Comparison of ENCODE assay signal across 1 cellular context in the genomic region with DNA sequence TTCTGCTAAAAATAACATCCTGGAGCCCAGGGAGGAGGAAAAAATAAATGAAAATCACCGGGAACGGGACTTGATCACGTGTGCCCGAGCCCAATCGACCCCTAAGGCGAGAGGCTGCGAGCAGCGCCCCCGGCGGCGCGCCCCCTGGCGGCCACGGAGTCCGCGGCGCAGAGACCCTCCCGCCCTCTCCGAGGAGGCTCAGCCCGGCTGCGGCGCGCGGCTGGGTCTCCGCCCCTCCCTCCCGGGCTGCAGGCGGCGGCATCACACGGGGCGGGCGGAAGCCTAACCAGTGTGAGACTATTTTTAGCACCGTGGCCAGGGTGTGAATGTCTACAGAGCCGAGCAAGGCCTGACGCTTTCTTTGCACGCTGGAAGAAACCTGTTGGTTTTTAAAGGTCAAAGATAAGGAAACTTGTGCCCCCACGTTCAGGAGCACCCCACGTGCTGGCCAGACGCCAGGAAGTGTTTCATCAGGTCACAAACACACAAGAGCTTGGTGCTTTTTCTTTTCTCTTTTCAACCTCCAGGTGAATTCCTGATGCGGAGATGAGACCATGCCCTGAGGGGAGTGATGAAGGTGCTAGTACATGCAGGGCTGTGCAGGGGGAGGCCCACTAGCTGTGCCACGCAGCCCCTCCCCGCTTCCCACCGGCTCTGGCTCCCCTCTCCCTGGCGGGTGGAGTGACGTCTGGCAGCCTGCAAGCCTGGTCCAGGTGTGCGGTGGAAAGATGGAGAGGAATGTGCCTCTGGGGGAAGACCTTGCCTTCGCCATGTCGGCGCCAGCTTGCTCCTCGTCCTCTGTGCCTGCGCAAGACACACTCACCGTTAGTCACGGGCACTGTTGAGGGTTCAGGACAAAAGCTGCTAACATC.
A peak's percentile ranks its signal among the peaks of the same experiment; 100 is the strongest.
TF ChIP-seq lines count a peak whose summit lies in the region.

No MANE protein-coding gene starts in this region.

TF ChIP-seq in HepG2, 621 proteins besides CTCF, POLR2A, EP300 and RAD21 (continued from another document and continues in another):
- TF ChIP-seq, protein P1, sequence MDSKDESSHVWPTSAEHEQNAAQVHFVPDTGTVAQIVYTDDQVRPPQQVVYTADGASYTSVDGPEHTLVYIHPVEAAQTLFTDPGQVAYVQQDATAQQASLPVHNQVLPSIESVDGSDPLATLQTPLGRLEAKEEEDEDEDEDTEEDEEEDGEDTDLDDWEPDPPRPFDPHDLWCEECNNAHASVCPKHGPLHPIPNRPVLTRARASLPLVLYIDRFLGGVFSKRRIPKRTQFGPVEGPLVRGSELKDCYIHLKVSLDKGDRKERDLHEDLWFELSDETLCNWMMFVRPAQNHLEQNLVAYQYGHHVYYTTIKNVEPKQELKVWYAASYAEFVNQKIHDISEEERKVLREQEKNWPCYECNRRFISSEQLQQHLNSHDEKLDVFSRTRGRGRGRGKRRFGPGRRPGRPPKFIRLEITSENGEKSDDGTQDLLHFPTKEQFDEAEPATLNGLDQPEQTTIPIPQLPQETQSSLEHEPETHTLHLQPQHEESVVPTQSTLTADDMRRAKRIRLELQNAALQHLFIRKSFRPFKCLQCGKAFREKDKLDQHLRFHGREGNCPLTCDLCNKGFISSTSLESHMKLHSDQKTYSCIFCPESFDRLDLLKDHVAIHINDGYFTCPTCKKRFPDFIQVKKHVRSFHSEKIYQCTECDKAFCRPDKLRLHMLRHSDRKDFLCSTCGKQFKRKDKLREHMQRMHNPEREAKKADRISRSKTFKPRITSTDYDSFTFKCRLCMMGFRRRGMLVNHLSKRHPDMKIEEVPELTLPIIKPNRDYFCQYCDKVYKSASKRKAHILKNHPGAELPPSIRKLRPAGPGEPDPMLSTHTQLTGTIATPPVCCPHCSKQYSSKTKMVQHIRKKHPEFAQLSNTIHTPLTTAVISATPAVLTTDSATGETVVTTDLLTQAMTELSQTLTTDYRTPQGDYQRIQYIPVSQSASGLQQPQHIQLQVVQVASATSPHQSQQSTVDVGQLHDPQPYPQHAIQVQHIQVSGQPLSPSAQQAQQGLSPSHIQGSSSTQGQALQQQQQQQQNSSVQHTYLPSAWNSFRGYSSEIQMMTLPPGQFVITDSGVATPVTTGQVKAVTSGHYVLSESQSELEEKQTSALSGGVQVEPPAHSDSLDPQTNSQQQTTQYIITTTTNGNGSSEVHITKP (CRISPR knock-in tag; IDR thresholded peaks at IDR 0.05; ENCODE audit: low read depth): no peak
- TF ChIP-seq TGIF2 (CRISPR knock-in tag; IDR thresholded peaks at IDR 0.05): no peak
- TF ChIP-seq RXRB (CRISPR knock-in tag; IDR thresholded peaks at IDR 0.05; ENCODE audit: borderline replicate concordance): no peak
- TF ChIP-seq ZBTB43 (CRISPR knock-in tag; conservative IDR thresholded peaks at IDR 0.05): 0 out of 2 replicates have a peak, but pooled peaks have one; percentile 54
- TF ChIP-seq, protein P2, sequence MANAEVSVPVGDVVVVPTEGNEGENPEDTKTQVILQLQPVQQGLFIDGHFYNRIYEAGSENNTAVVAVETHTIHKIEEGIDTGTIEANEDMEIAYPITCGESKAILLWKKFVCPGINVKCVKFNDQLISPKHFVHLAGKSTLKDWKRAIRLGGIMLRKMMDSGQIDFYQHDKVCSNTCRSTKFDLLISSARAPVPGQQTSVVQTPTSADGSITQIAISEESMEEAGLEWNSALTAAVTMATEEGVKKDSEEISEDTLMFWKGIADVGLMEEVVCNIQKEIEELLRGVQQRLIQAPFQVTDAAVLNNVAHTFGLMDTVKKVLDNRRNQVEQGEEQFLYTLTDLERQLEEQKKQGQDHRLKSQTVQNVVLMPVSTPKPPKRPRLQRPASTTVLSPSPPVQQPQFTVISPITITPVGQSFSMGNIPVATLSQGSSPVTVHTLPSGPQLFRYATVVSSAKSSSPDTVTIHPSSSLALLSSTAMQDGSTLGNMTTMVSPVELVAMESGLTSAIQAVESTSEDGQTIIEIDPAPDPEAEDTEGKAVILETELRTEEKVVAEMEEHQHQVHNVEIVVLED (CRISPR knock-in tag; IDR thresholded peaks at IDR 0.05; ENCODE audit: borderline replicate concordance): peak; percentile 57; the same call in 1 of the 2 replicates
- no peak for TF ChIP-seq ZNF33A (CRISPR knock-in tag; IDR thresholded peaks at IDR 0.05; ENCODE audit: borderline replicate concordance)
- TF ChIP-seq CREB1 (IDR thresholded peaks at IDR 0.05): no peak
- TF ChIP-seq CREB1 (CRISPR knock-in tag; IDR thresholded peaks at IDR 0.05): no peak
- TF ChIP-seq SMC3 (IDR thresholded peaks at IDR 0.05; ENCODE audit: low read length): no peak; the same call in 1 of the 2 replicates
- TF ChIP-seq ZNF446 (CRISPR knock-in tag; IDR thresholded peaks at IDR 0.05): no peak
- TF ChIP-seq ZMAT3 (CRISPR knock-in tag; conservative IDR thresholded peaks at IDR 0.05): no peak
- TF ChIP-seq EED (CRISPR knock-in tag; IDR thresholded peaks at IDR 0.05): no peak
- TF ChIP-seq ZNF350 (CRISPR knock-in tag; IDR thresholded peaks at IDR 0.05; ENCODE audit: borderline replicate concordance, low read depth): peak; percentile 7; the same call in 1 of the 2 replicates
- TF ChIP-seq SP1 (IDR thresholded peaks at IDR 0.05): no peak
- TF ChIP-seq SP1 (CRISPR knock-in tag; IDR thresholded peaks at IDR 0.05): peak; percentile 23; the same call in 1 of the 2 replicates
- no peak for TF ChIP-seq HMG20B (CRISPR knock-in tag; conservative IDR thresholded peaks at IDR 0.05)
- TF ChIP-seq AHDC1 (CRISPR knock-in tag; IDR thresholded peaks at IDR 0.05; ENCODE audit: borderline replicate concordance): no peak
- peak; percentile 61; the same call in 1 of the 2 replicates for TF ChIP-seq ATF7-NPFF (CRISPR knock-in tag; IDR thresholded peaks at IDR 0.05; ENCODE audit: low read depth)
- TF ChIP-seq PHF8 (CRISPR knock-in tag; IDR thresholded peaks at IDR 0.05): no peak; the same call in 1 of the 2 replicates
- TF ChIP-seq ZIK1 (CRISPR knock-in tag; IDR thresholded peaks at IDR 0.05; ENCODE audit: borderline replicate concordance, low read depth): 0 out of 2 replicates have a peak, but pooled peaks have one; percentile 42
- TF ChIP-seq SATB2 (CRISPR knock-in tag; IDR thresholded peaks at IDR 0.05): no peak
- no peak for TF ChIP-seq ZNF850 (CRISPR knock-in tag; conservative IDR thresholded peaks at IDR 0.05)
- TF ChIP-seq ZNF33B (CRISPR knock-in tag; IDR thresholded peaks at IDR 0.05): no peak
- TF ChIP-seq, protein P3, sequence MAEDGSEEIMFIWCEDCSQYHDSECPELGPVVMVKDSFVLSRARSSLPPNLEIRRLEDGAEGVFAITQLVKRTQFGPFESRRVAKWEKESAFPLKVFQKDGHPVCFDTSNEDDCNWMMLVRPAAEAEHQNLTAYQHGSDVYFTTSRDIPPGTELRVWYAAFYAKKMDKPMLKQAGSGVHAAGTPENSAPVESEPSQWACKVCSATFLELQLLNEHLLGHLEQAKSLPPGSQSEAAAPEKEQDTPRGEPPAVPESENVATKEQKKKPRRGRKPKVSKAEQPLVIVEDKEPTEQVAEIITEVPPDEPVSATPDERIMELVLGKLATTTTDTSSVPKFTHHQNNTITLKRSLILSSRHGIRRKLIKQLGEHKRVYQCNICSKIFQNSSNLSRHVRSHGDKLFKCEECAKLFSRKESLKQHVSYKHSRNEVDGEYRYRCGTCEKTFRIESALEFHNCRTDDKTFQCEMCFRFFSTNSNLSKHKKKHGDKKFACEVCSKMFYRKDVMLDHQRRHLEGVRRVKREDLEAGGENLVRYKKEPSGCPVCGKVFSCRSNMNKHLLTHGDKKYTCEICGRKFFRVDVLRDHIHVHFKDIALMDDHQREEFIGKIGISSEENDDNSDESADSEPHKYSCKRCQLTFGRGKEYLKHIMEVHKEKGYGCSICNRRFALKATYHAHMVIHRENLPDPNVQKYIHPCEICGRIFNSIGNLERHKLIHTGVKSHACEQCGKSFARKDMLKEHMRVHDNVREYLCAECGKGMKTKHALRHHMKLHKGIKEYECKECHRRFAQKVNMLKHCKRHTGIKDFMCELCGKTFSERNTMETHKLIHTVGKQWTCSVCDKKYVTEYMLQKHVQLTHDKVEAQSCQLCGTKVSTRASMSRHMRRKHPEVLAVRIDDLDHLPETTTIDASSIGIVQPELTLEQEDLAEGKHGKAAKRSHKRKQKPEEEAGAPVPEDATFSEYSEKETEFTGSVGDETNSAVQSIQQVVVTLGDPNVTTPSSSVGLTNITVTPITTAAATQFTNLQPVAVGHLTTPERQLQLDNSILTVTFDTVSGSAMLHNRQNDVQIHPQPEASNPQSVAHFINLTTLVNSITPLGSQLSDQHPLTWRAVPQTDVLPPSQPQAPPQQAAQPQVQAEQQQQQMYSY (CRISPR knock-in tag; IDR thresholded peaks at IDR 0.05): no peak
- TF ChIP-seq SSRP1 (CRISPR knock-in tag; IDR thresholded peaks at IDR 0.05): no peak
- no peak for TF ChIP-seq ZBTB42 (CRISPR knock-in tag; IDR thresholded peaks at IDR 0.05)
- TF ChIP-seq, protein P4, sequence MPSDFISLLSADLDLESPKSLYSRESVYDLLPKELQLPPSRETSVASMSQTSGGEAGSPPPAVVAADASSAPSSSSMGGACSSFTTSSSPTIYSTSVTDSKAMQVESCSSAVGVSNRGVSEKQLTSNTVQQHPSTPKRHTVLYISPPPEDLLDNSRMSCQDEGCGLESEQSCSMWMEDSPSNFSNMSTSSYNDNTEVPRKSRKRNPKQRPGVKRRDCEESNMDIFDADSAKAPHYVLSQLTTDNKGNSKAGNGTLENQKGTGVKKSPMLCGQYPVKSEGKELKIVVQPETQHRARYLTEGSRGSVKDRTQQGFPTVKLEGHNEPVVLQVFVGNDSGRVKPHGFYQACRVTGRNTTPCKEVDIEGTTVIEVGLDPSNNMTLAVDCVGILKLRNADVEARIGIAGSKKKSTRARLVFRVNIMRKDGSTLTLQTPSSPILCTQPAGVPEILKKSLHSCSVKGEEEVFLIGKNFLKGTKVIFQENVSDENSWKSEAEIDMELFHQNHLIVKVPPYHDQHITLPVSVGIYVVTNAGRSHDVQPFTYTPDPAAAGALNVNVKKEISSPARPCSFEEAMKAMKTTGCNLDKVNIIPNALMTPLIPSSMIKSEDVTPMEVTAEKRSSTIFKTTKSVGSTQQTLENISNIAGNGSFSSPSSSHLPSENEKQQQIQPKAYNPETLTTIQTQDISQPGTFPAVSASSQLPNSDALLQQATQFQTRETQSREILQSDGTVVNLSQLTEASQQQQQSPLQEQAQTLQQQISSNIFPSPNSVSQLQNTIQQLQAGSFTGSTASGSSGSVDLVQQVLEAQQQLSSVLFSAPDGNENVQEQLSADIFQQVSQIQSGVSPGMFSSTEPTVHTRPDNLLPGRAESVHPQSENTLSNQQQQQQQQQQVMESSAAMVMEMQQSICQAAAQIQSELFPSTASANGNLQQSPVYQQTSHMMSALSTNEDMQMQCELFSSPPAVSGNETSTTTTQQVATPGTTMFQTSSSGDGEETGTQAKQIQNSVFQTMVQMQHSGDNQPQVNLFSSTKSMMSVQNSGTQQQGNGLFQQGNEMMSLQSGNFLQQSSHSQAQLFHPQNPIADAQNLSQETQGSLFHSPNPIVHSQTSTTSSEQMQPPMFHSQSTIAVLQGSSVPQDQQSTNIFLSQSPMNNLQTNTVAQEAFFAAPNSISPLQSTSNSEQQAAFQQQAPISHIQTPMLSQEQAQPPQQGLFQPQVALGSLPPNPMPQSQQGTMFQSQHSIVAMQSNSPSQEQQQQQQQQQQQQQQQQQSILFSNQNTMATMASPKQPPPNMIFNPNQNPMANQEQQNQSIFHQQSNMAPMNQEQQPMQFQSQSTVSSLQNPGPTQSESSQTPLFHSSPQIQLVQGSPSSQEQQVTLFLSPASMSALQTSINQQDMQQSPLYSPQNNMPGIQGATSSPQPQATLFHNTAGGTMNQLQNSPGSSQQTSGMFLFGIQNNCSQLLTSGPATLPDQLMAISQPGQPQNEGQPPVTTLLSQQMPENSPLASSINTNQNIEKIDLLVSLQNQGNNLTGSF (CRISPR knock-in tag; IDR thresholded peaks at IDR 0.05): no peak
- TF ChIP-seq FOXC1 (CRISPR knock-in tag; IDR thresholded peaks at IDR 0.05; ENCODE audit: borderline replicate concordance): 0 out of 2 replicates have a peak, but pooled peaks have one; percentile 19
